14 cellular contexts compared by ENCODE assay signal in the genomic region with DNA sequence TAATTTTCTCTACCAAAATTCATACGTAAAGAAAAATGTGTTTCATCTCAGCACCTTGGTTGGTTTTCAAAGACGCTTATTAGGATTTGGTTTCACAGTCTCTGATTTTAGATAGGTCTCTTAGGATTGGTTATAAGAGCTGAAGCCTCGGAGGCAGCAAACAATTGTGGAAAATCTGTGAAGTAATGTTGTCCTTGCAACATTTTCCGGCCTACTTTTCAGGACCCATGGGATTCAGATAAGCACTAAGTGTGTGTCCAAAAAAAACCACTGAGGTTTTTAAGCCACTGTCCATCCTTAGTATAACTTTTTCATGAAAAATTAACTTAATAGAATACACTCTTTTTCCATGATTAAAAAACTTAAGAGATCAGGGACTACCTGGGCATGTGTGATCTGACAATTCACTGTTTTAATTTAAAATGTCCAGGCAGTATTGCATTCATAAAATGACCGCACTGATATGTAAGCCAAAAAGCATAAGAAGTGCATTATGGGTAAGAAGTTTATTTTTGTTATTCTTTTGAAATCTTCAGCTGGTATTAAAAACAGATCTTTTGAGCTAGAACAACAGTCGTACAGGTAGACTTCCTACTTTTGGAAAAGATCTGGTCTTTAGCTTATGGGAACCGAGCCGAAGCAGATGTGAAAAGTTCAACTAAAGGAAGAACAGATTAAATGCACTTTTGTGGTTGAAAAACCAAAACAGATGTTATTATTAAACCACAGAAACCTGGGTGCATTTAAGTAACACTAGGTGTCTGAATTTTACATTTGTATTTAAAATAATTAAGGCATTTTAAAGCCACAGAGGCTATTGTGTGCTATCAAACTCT.
A peak's percentile ranks its signal among the peaks of the same experiment; 100 is the strongest.
DNase-seq lines count a peak whose midpoint lies in the region; ATAC-seq and TF ChIP-seq lines count a peak whose summit lies in the region.
"Had no signal": no experiment of that assay in that cellular context is flagged by ENCODE, and none has a peak within 500 bp of the region (broad histone marks: within the 10 kb centered on the region; RNA-seq: fewer than 3 reads in every experiment).

No MANE protein-coding gene starts in this region.

- no peaks in the 10 kb centered on the region for H3K36me3 Mint-ChIP-seq in neural progenitor cell

- no peak overlapping the region for H3K9ac ChIP-seq in SU-DHL-6 (ENCODE audit: low read length)
- H3K9ac ChIP-seq in neural progenitor cell = no peak overlapping the region

- H3K4me1 ChIP-seq in neural progenitor cell (no peaks in the 10 kb centered on the region), vagina (peaks cover 11% of the 10 kb centered on the region)
- H3K4me1 ChIP-seq: colonic mucosa, stomach had no signal

- no peak for ATAC-seq in HG03521 (IDR thresholded peaks at IDR 0.05; ENCODE audit: unreplicated experiment)
- no peak for ATAC-seq in GM21528 (IDR thresholded peaks at IDR 0.05; ENCODE audit: low FRiP score, unreplicated experiment)
- ATAC-seq in HG02973 (IDR thresholded peaks at IDR 0.05; ENCODE audit: unreplicated experiment) = no peak

- H3K9me3 Mint-ChIP-seq in neural progenitor cell = no peaks in the 10 kb centered on the region

- no peaks in the 10 kb centered on the region for H3K36me3 ChIP-seq in SU-DHL-6 (ENCODE audit: low read length)
- no peaks in the 10 kb centered on the region for H3K36me3 ChIP-seq in neural progenitor cell
- no peaks in the 10 kb centered on the region for H3K36me3 ChIP-seq in vagina
- H3K36me3 ChIP-seq: colonic mucosa, stomach had no signal

- H3K4me3 Mint-ChIP-seq in neural progenitor cell = no peak overlapping the region

- H3K4me3 ChIP-seq in SU-DHL-6 (ENCODE audit: insufficient read depth, low read length, poor library complexity, severe bottlenecking) = no peak overlapping the region
- H3K4me3 ChIP-seq in fibroblast of mammary gland (ENCODE audit: control insufficient read depth, low read depth, low read length) = no peak overlapping the region
- H3K4me3 ChIP-seq in neural progenitor cell = no peak overlapping the region
- H3K4me3 ChIP-seq in vagina = no peak overlapping the region
- H3K4me3 ChIP-seq: colonic mucosa, PC-9, stomach had no signal

- no peaks in the 10 kb centered on the region for H3K9me2 ChIP-seq in SU-DHL-6 (replicated peaks; ENCODE audit: insufficient read depth, low read length)

- H3K79me2 ChIP-seq in SU-DHL-6 (ENCODE audit: insufficient read depth, low read length) = no peaks in the 10 kb centered on the region
- H3K79me2 ChIP-seq in neural progenitor cell (ENCODE audit: low read depth) = no peaks in the 10 kb centered on the region

- no peak overlapping the region for H3K27ac ChIP-seq in SU-DHL-6 (ENCODE audit: low read depth, low read length)
- no peak overlapping the region for H3K27ac ChIP-seq in neural progenitor cell
- peak overlapping the region; percentile 36 for H3K27ac ChIP-seq in vagina
- H3K27ac ChIP-seq: colonic mucosa, PC-9, stomach had no signal

- no peak for TF ChIP-seq POLR2A in vagina (IDR thresholded peaks at IDR 0.05)

- H3K27ac Mint-ChIP-seq in neural progenitor cell = no peak overlapping the region

- no peaks in the 10 kb centered on the region for H3K9me3 ChIP-seq in SU-DHL-6 (ENCODE audit: insufficient read depth, low read length)
- H3K9me3 ChIP-seq in neural progenitor cell (ENCODE audit: low read depth) = no peaks in the 10 kb centered on the region
- H3K9me3 ChIP-seq in vagina = no peaks in the 10 kb centered on the region
- H3K9me3 ChIP-seq: colonic mucosa, stomach had no signal

- no peaks in the 10 kb centered on the region for H3K27me3 Mint-ChIP-seq in neural progenitor cell (ENCODE audit: insufficient read depth, low read depth)

- H3K27me3 ChIP-seq in SU-DHL-6 (ENCODE audit: low read length) = no peaks in the 10 kb centered on the region
- H3K27me3 ChIP-seq in neural progenitor cell = no peaks in the 10 kb centered on the region
- H3K27me3 ChIP-seq in vagina = no peaks in the 10 kb centered on the region
- H3K27me3 ChIP-seq: colonic mucosa, stomach had no signal

- H3F3A ChIP-seq in SU-DHL-6 (ENCODE audit: insufficient read depth) (no peaks in the 10 kb centered on the region), neural progenitor cell (ENCODE audit: low read depth) (no peaks in the 10 kb centered on the region)

- TF ChIP-seq CTCF in SU-DHL-6 (IDR thresholded peaks at IDR 0.05; ENCODE audit: insufficient read depth, low read length, poor library complexity, severe bottlenecking) (no peak), fibroblast of mammary gland (conservative IDR thresholded peaks at IDR 0.05; ENCODE audit: control insufficient read depth, insufficient read depth, low read depth, low read length) (no peak), neural progenitor cell (IDR thresholded peaks at IDR 0.05) (no peak), vagina (IDR thresholded peaks at IDR 0.05) (no peak)

- H3K4me1 Mint-ChIP-seq in neural progenitor cell = no peaks in the 10 kb centered on the region

- intact Hi-C loops in vagina (cut with DNase I) = no loop called here

- no peaks in the 10 kb centered on the region for H4K20me1 ChIP-seq in SU-DHL-6 (ENCODE audit: low read depth, low read length)
- H4K20me1 ChIP-seq in neural progenitor cell (ENCODE audit: low read depth) = no peaks in the 10 kb centered on the region

- DNase-seq in fibroblast of mammary gland (ENCODE audit: low read depth) = peak; percentile 68
- no peak for DNase-seq in neural progenitor cell (ENCODE audit: low spot score)
- DNase-seq in vagina (ENCODE audit: extremely low spot score in 2 of 2) = no peak
- DNase-seq: amniotic stem cell, Calu3, colonic mucosa, occipital lobe, PC-9, stomach, T1000 had no signal

- H3K4me2 ChIP-seq in SU-DHL-6 (ENCODE audit: low read depth, low read length, poor library complexity, severe bottlenecking) (peak overlapping the region; percentile 7), neural progenitor cell (no peak overlapping the region)
- H3K4me2 ChIP-seq: PC-9 had no signal

- H2AFZ ChIP-seq in SU-DHL-6 (ENCODE audit: low read depth, low read length, severe bottlenecking) = no peak overlapping the region
- peak overlapping the region; percentile 0 for H2AFZ ChIP-seq in neural progenitor cell (replicated peaks)
- H2AFZ ChIP-seq: PC-9 had no signal
